ENCODE assay signal across 6 cellular contexts in genomic region chr10:26919156-26919860, GRCh38. TPM values are rescaled to one million over a fixed set of nuclear protein-coding genes. Genes with fewer than 3 reads are reported as not detected.
A peak's percentile ranks its signal among the peaks of the same experiment; 100 is the strongest.
DNase-seq lines count a peak whose midpoint lies in the region; FAIRE-seq and TF ChIP-seq lines count a peak whose summit lies in the region.
"Not testable (repeated sequence)": the region's sequence is repeated elsewhere in the genome, so short reads cannot be mapped to it uniquely, and the experiment has no call there.

No MANE protein-coding gene starts in this region.

- not testable (repeated sequence) for H3K4me3 ChIP-seq in trophoblast cell (ENCODE audit: low read depth, low read length)

- H3K27ac ChIP-seq in trophoblast cell (ENCODE audit: low read depth, low read length) = not testable (repeated sequence)

- H4K12ac ChIP-seq in trophoblast cell (ENCODE audit: low read depth, low read length) = not testable (repeated sequence)

- FAIRE-seq in RCC 7860 (lab: Jason Lieb, UNC) = peak; percentile 92

- CTCF ChIA-PET in MCF 10A (lab: Yijun Ruan, JAX) = not testable (repeated sequence)

- H3K27me3 ChIP-seq in trophoblast cell (ENCODE audit: insufficient read depth, low read length) = not testable (repeated sequence)

- not testable (repeated sequence) for H3K14ac ChIP-seq in trophoblast cell (ENCODE audit: low read length)

- H3K36me3 Mint-ChIP-seq in MCF 10A (ENCODE audit: insufficient read depth, unreplicated experiment) = not testable (repeated sequence)

- H2BK5ac ChIP-seq in trophoblast cell (ENCODE audit: low read depth, low read length, poor library complexity) = not testable (repeated sequence)

- not testable (repeated sequence) for H3K18ac ChIP-seq in trophoblast cell (ENCODE audit: low read length)

- not testable (repeated sequence) for H3K27ac Mint-ChIP-seq in MCF 10A (ENCODE audit: low read depth, unreplicated experiment)

- H3K9ac ChIP-seq in trophoblast cell (ENCODE audit: low read length) = not testable (repeated sequence)

- H3K36me3 ChIP-seq in trophoblast cell (ENCODE audit: control insufficient read depth in 1 of 2, insufficient read depth in 2 of 2, low read length in 2 of 2) = not testable (repeated sequence)

- WGBS in trophoblast cell (ENCODE audit: extremely low coverage, insufficient coverage, insufficient read length) = no CpG with 5 or more reads among the region's 16 CpGs

- H3K4me1 ChIP-seq in trophoblast cell (ENCODE audit: control insufficient read depth in 1 of 2, insufficient read depth in 2 of 2, low read length in 2 of 2) = not testable (repeated sequence)

- not testable (repeated sequence) for H4K91ac ChIP-seq in trophoblast cell (ENCODE audit: low read depth, low read length)

- H3K4ac ChIP-seq in trophoblast cell (ENCODE audit: low read depth, low read length) = not testable (repeated sequence)

- H3K4me2 ChIP-seq in trophoblast cell (ENCODE audit: low read length) = not testable (repeated sequence)

- not testable (repeated sequence) for H3K79me1 ChIP-seq in trophoblast cell (ENCODE audit: low read length)

- not testable (repeated sequence) for H2BK12ac ChIP-seq in trophoblast cell (ENCODE audit: low read length)

- DNase-seq in HK-2 (ENCODE audit: unreplicated experiment) (peak; percentile 41), LHCN-M2 (ENCODE audit: low read depth) (peak; percentile 18), RCC 7860 (ENCODE audit: low spot score) (peak; percentile 73), MCF 10A (ENCODE audit: unreplicated experiment) (peak; percentile 71), kidney glomerular epithelial cell (lab: John Stamatoyannopoulos, UW) (peak; percentile 43), trophoblast cell (peak; percentile 45 to 69)

- H3K79me2 ChIP-seq in trophoblast cell (ENCODE audit: control insufficient read depth, insufficient read depth, low read length, poor library complexity) = not testable (repeated sequence)

- not testable (repeated sequence) for H2AFZ ChIP-seq in trophoblast cell (ENCODE audit: insufficient read depth, low read length, poor library complexity)

- intact Hi-C loops in MCF 10A (cut with micrococcal nuclease) = not testable (repeated sequence)

- H3K27me3 Mint-ChIP-seq in MCF 10A (ENCODE audit: insufficient read depth, unreplicated experiment) = not testable (repeated sequence)

- H3K4me3 Mint-ChIP-seq in MCF 10A (ENCODE audit: unreplicated experiment) = not testable (repeated sequence)

- not testable (repeated sequence) for H3K4me1 Mint-ChIP-seq in MCF 10A (ENCODE audit: insufficient read depth, unreplicated experiment)

- H3K9me3 Mint-ChIP-seq in MCF 10A (ENCODE audit: unreplicated experiment) = not testable (repeated sequence)

- not testable (repeated sequence) for TF ChIP-seq CTCF in MCF 10A (IDR thresholded peaks at IDR 0.05; ENCODE audit: unreplicated experiment)

- not testable (repeated sequence) for H4K8ac ChIP-seq in trophoblast cell (ENCODE audit: low read depth, low read length)

- H3K9me3 ChIP-seq in trophoblast cell (ENCODE audit: insufficient read depth, low read depth, low read length) = not testable (repeated sequence)

- H2BK120ac ChIP-seq in trophoblast cell (ENCODE audit: insufficient read depth, low read length, poor library complexity) = not testable (repeated sequence)

- not testable (repeated sequence) for H2AK5ac ChIP-seq in trophoblast cell (ENCODE audit: low read length)

- H3K23ac ChIP-seq in trophoblast cell (ENCODE audit: low read length) = not testable (repeated sequence)

- BruUV-seq in MCF 10A (replicated peaks; lab: Mats Ljungman, UMichigan) = not testable (repeated sequence)

- POLR2A ChIA-PET in MCF 10A (lab: Yijun Ruan, JAX) = not testable (repeated sequence)

RNA-seq across cellular contexts. Expression of gene ABI1, which starts 58.5 kb away (rescaled TPM):
- 29.0 and 42.8 TPM in 2 replicates for total RNA-seq in LHCN-M2 (2014; rRNA removed)
- polyA plus RNA-seq in LHCN-M2 (2012) = 26.6 TPM
- 43.0 and 53.0 TPM in 2 replicates for total RNA-seq in MCF 10A (2022)
- 59.4 and 60.1 TPM in 2 replicates for polyA plus RNA-seq in trophoblast cell (2013)

Comparison
In these comparisons a context has a peak if more than half of its experiments do, and no peak if none do; other contexts are left out.
1. DNase-seq: peak in every context shown above with its lines; median percentile 73 in RCC 7860; 71 in MCF 10A; 57 in trophoblast cell; 43 in kidney glomerular epithelial cell; 41 in HK-2; 18 in LHCN-M2.